ENCODE assay signal across 10 cellular contexts in the genomic region with DNA sequence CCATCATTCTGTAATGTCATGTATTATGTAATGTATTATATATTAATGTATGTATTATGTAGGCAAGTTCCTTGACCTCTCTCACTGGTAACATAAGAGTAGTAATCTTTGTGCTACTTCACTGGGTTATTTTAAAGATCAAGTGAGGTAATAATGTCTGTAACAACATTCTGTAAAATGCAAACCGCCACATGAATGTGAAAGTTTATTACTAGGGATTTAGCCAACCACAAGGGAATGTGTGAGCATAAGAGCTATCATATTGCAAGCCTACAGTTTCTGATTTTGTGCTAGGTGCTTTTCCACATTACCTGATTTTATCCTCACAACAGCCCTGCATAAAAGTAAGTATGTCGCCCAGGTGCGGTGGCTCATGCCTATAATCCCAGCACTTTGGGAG. TPM values are rescaled to one million over a fixed set of nuclear protein-coding genes. Genes with fewer than 3 reads are reported as not detected.
"Had no signal": no experiment of that assay in that cellular context is flagged by ENCODE, and none has a peak within 500 bp of the region (broad histone marks: within the 10 kb centered on the region; RNA-seq: fewer than 3 reads in every experiment).

No MANE protein-coding gene starts in this region.

RNA-seq across cellular contexts. Expression of gene RHD, which starts 52.1 kb away (rescaled TPM):
- total RNA-seq: OCI-LY7, PC-3, PC-9, Peyer's patch, Right ventricle myocardium inferior, Right ventricle myocardium superior, RPMI7951, SJCRH30, SJSA1 had no signal
- polyA plus RNA-seq: SK-N-SH had no signal
